Comparison of ENCODE assay signal across 1 cellular context in the genomic region with DNA sequence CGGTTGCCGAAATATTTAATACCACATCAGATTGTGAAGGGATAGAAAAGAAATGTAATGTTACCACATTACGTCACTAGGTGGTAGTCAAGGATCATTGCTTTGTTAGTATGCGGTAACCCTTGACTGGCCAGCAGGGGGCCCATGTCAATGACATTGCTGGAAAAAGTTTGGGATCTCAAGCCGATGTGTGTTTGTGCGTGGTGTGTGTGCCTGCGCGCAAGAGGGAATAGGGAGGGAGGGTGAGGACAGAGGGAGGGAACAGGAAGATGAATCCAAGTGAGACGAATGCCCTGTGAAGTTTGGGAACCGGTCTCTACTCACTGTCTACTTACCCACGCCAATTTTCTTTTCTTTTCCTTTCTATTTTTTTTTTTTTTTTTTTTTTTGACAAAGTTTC.
TF ChIP-seq lines count a peak whose summit lies in the region.

No MANE protein-coding gene starts in this region.

TF ChIP-seq in GM12878, 131 proteins besides CTCF, POLR2A, EP300 and RAD21:
- TF ChIP-seq SMC3 (IDR thresholded peaks at IDR 0.05; ENCODE audit: borderline replicate concordance, low read length) (peak; percentile 81), ATF7 (IDR thresholded peaks at IDR 0.05; ENCODE audit: low read depth) (peak; percentile 98), MTA3 (IDR thresholded peaks at IDR 0.05; ENCODE audit: borderline replicate concordance, low read length) (no peak), NR2C1 (IDR thresholded peaks at IDR 0.05) (no peak), CREM (IDR thresholded peaks at IDR 0.05; ENCODE audit: low read depth) (peak; percentile 38; the same call in 1 of the 2 replicates), SMARCA5 (IDR thresholded peaks at IDR 0.05) (peak; percentile 65; the same call in 1 of the 2 replicates), BHLHE40 (IDR thresholded peaks at IDR 0.05; ENCODE audit: borderline replicate concordance in 1 of 2, low read depth in 2 of 2, low read length in 1 of 2) (0 out of 4 replicates have a peak, but pooled peaks of 1 of the 2 experiments have one; percentile 30), RUNX3 (IDR thresholded peaks at IDR 0.05; ENCODE audit: low read length) (peak; percentile 90), ESRRA (IDR thresholded peaks at IDR 0.05; ENCODE audit: low read length) (no peak), IKZF2 (IDR thresholded peaks at IDR 0.05) (peak; percentile 44 to 65; a peak in 3 of 4 replicates), ATF2 (IDR thresholded peaks at IDR 0.05; ENCODE audit: low read length) (no peak), ZZZ3 (IDR thresholded peaks at IDR 0.05; ENCODE audit: control insufficient read depth, insufficient read length, low read depth) (no peak), ETV6 (conservative IDR thresholded peaks at IDR 0.05 in 1 of 2, IDR thresholded peaks at IDR 0.05 in 1 of 2; ENCODE audit: borderline replicate concordance in 1 of 2, low read depth in 1 of 2) (no peak), HDAC6 (IDR thresholded peaks at IDR 0.05; ENCODE audit: unreplicated experiment) (no peak), SRF (IDR thresholded peaks at IDR 0.05; ENCODE audit: low read depth in 2 of 2, low read length in 2 of 2) (no peak), IKZF1 (conservative IDR thresholded peaks at IDR 0.05) (peak; percentile 66), E2F8 (IDR thresholded peaks at IDR 0.05; ENCODE audit: low read depth, partially characterized antibody) (peak; percentile 30), YBX1 (IDR thresholded peaks at IDR 0.05) (no peak), KDM1A (IDR thresholded peaks at IDR 0.05; ENCODE audit: borderline replicate concordance) (no peak), RAD51 (IDR thresholded peaks at IDR 0.05) (no peak), RELA (IDR thresholded peaks at IDR 0.05; ENCODE audit: borderline replicate concordance, partially characterized antibody) (peak; percentile 38), NBN (IDR thresholded peaks at IDR 0.05) (peak; percentile 60; the same call in 1 of the 2 replicates), YY1 (IDR thresholded peaks at IDR 0.05; ENCODE audit: low read depth, low read length) (0 out of 2 replicates have a peak, but pooled peaks have one; percentile 42), RB1 (IDR thresholded peaks at IDR 0.05; ENCODE audit: borderline replicate concordance) (no peak), SMAD1 (IDR thresholded peaks at IDR 0.05; ENCODE audit: low read depth, partially characterized antibody) (no peak), POU2F2 (IDR thresholded peaks at IDR 0.05; ENCODE audit: borderline replicate concordance, low read depth, low read length) (peak; percentile 57; the same call in 1 of the 3 replicates), REST (IDR thresholded peaks at IDR 0.05; ENCODE audit: low read depth, low read length) (no peak), MLLT1 (IDR thresholded peaks at IDR 0.05) (0 out of 2 replicates have a peak, but pooled peaks have one; percentile 43)
- TF ChIP-seq, protein P1, sequence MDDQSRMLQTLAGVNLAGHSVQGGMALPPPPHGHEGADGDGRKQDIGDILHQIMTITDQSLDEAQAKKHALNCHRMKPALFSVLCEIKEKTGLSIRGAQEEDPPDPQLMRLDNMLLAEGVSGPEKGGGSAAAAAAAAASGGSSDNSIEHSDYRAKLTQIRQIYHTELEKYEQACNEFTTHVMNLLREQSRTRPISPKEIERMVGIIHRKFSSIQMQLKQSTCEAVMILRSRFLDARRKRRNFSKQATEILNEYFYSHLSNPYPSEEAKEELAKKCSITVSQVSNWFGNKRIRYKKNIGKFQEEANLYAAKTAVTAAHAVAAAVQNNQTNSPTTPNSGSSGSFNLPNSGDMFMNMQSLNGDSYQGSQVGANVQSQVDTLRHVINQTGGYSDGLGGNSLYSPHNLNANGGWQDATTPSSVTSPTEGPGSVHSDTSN (IDR thresholded peaks at IDR 0.05; ENCODE audit: insufficient replicate concordance, low read depth, low read length): no peak
- TF ChIP-seq, protein P2, sequence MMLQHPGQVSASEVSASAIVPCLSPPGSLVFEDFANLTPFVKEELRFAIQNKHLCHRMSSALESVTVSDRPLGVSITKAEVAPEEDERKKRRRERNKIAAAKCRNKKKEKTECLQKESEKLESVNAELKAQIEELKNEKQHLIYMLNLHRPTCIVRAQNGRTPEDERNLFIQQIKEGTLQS (IDR thresholded peaks at IDR 0.05; ENCODE audit: borderline replicate concordance, extremely low read depth, low read depth, low read length): 0 out of 2 replicates have a peak, but pooled peaks have one; percentile 7
- TF ChIP-seq, protein P3, sequence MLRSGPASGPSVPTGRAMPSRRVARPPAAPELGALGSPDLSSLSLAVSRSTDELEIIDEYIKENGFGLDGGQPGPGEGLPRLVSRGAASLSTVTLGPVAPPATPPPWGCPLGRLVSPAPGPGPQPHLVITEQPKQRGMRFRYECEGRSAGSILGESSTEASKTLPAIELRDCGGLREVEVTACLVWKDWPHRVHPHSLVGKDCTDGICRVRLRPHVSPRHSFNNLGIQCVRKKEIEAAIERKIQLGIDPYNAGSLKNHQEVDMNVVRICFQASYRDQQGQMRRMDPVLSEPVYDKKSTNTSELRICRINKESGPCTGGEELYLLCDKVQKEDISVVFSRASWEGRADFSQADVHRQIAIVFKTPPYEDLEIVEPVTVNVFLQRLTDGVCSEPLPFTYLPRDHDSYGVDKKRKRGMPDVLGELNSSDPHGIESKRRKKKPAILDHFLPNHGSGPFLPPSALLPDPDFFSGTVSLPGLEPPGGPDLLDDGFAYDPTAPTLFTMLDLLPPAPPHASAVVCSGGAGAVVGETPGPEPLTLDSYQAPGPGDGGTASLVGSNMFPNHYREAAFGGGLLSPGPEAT (IDR thresholded peaks at IDR 0.05; ENCODE audit: low read depth): 0 out of 2 replicates have a peak, but pooled peaks have one; percentile 19
